In the genomic region with DNA sequence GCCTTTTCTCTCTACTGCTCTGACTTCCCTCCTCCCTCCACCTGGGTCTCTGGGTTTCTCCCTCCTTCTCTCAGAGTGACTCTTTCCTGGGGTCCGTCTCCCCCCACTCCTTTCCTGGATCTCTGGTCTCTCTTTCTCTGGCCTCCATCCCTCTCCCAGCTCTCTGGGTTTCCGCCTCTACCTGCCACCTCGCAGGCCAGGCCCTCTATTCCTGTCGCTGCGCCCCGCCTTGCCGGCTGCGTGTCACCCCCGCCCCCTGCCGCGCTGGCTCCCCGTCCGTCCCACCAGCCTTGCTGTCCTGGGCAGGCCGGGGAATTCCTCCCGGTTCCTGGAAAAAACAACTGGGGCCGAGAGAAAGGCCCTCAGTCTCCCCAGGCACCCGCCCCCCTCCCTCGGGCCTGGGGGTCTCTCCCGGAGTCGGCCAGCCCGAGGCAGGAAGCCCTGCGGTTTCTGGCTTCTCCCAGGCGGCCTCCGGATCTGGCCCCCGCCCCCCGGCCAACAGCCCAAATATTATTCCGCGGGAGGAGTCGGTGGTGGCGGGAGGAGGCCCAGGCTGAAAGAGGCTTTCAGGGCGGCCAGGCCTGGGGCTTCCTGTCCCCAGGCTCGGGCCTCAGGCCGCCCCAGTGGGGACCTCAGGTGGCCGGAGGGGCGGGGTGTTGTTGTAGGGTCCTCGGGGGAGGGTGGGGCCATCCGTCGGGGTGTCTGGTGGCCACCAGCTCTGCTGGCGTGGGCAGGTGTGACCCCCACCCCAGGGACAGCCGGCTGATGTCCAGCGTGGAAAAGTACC, we compare ENCODE assay signal across 1 cellular context.
TF ChIP-seq lines count a peak whose summit lies in the region.

No MANE protein-coding gene starts in this region.

TF ChIP-seq in GM12878, 131 proteins besides CTCF, POLR2A, EP300 and RAD21 (continued from another document):
- TF ChIP-seq CBX5 (IDR thresholded peaks at IDR 0.05; ENCODE audit: low read depth) (no peak), PML (IDR thresholded peaks at IDR 0.05; ENCODE audit: low read length) (no peak), POLR2AphosphoS5 (IDR thresholded peaks at IDR 0.05; ENCODE audit: low read length) (no peak), FOS (IDR thresholded peaks at IDR 0.05; ENCODE audit: borderline replicate concordance, extremely low read depth, insufficient read length) (no peak), SMAD1 (IDR thresholded peaks at IDR 0.05; ENCODE audit: low read depth, partially characterized antibody) (peak; percentile 10), NRF1 (conservative IDR thresholded peaks at IDR 0.05; ENCODE audit: low read depth, low read length) (no peak), NBN (IDR thresholded peaks at IDR 0.05) (peak; percentile 78; the same call in 1 of the 2 replicates), RB1 (IDR thresholded peaks at IDR 0.05; ENCODE audit: borderline replicate concordance) (0 out of 2 replicates have a peak, but pooled peaks have one; percentile 32), RELB (IDR thresholded peaks at IDR 0.05; ENCODE audit: low read depth) (0 out of 2 replicates have a peak, but pooled peaks have one; percentile 29), HDGF (IDR thresholded peaks at IDR 0.05) (peak; percentile 98; the same call in 1 of the 2 replicates), EZH2 (IDR thresholded peaks at IDR 0.05; ENCODE audit: borderline replicate concordance, control insufficient read depth, low read depth, low read length) (no peak), MTA2 (IDR thresholded peaks at IDR 0.05; ENCODE audit: low read depth) (peak; percentile 36; the same call in 1 of the 2 replicates), CHD2 (IDR thresholded peaks at IDR 0.05; ENCODE audit: borderline replicate concordance, low read depth, low read length) (no peak), EGR1 (IDR thresholded peaks at IDR 0.05; ENCODE audit: borderline replicate concordance in 1 of 2, low read depth in 2 of 2, low read length in 2 of 2) (no peak; a peak in 1 of 3 replicates), SMAD5 (IDR thresholded peaks at IDR 0.05; ENCODE audit: low read depth) (no peak), SMARCA5 (IDR thresholded peaks at IDR 0.05) (no peak), GATAD2B (conservative IDR thresholded peaks at IDR 0.05; ENCODE audit: low read depth) (0 out of 2 replicates have a peak, but pooled peaks have one; percentile 31), ZNF207 (IDR thresholded peaks at IDR 0.05; ENCODE audit: borderline replicate concordance) (no peak), IRF4 (IDR thresholded peaks at IDR 0.05; ENCODE audit: low read depth, low read length) (no peak), IRF3 (IDR thresholded peaks at IDR 0.05) (no peak), TARDBP (IDR thresholded peaks at IDR 0.05; ENCODE audit: borderline replicate concordance) (no peak), SMC3 (IDR thresholded peaks at IDR 0.05; ENCODE audit: borderline replicate concordance, low read length) (no peak), CHD1 (IDR thresholded peaks at IDR 0.05; ENCODE audit: low read depth, low read length) (no peak), MEF2B (IDR thresholded peaks at IDR 0.05; ENCODE audit: partially characterized antibody, poor library complexity, severe bottlenecking) (no peak), ATF7 (IDR thresholded peaks at IDR 0.05; ENCODE audit: low read depth) (peak; percentile 0; the same call in 1 of the 2 replicates), YY1 (IDR thresholded peaks at IDR 0.05; ENCODE audit: low read depth, low read length) (no peak), SIX5 (IDR thresholded peaks at IDR 0.05; ENCODE audit: low read depth, low read length, severe bottlenecking) (no peak), SREBF2 (IDR thresholded peaks at IDR 0.05; ENCODE audit: low read length) (no peak), CHD4 (IDR thresholded peaks at IDR 0.05) (no peak), BACH1 (IDR thresholded peaks at IDR 0.05; ENCODE audit: borderline replicate concordance) (no peak; the same call in 1 of the 2 replicates), USF1 (IDR thresholded peaks at IDR 0.05; ENCODE audit: borderline replicate concordance, extremely low read length, insufficient read depth, low read depth, low read length) (no peak)
- TF ChIP-seq, protein P1, sequence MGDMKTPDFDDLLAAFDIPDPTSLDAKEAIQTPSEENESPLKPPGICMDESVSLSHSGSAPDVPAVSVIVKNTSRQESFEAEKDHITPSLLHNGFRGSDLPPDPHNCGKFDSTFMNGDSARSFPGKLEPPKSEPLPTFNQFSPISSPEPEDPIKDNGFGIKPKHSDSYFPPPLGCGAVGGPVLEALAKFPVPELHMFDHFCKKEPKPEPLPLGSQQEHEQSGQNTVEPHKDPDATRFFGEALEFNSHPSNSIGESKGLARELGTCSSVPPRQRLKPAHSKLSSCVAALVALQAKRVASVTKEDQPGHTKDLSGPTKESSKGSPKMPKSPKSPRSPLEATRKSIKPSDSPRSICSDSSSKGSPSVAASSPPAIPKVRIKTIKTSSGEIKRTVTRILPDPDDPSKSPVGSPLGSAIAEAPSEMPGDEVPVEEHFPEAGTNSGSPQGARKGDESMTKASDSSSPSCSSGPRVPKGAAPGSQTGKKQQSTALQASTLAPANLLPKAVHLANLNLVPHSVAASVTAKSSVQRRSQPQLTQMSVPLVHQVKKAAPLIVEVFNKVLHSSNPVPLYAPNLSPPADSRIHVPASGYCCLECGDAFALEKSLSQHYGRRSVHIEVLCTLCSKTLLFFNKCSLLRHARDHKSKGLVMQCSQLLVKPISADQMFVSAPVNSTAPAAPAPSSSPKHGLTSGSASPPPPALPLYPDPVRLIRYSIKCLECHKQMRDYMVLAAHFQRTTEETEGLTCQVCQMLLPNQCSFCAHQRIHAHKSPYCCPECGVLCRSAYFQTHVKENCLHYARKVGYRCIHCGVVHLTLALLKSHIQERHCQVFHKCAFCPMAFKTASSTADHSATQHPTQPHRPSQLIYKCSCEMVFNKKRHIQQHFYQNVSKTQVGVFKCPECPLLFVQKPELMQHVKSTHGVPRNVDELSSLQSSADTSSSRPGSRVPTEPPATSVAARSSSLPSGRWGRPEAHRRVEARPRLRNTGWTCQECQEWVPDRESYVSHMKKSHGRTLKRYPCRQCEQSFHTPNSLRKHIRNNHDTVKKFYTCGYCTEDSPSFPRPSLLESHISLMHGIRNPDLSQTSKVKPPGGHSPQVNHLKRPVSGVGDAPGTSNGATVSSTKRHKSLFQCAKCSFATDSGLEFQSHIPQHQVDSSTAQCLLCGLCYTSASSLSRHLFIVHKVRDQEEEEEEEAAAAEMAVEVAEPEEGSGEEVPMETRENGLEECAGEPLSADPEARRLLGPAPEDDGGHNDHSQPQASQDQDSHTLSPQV (IDR thresholded peaks at IDR 0.05) = no peak
- TF ChIP-seq, protein P2, sequence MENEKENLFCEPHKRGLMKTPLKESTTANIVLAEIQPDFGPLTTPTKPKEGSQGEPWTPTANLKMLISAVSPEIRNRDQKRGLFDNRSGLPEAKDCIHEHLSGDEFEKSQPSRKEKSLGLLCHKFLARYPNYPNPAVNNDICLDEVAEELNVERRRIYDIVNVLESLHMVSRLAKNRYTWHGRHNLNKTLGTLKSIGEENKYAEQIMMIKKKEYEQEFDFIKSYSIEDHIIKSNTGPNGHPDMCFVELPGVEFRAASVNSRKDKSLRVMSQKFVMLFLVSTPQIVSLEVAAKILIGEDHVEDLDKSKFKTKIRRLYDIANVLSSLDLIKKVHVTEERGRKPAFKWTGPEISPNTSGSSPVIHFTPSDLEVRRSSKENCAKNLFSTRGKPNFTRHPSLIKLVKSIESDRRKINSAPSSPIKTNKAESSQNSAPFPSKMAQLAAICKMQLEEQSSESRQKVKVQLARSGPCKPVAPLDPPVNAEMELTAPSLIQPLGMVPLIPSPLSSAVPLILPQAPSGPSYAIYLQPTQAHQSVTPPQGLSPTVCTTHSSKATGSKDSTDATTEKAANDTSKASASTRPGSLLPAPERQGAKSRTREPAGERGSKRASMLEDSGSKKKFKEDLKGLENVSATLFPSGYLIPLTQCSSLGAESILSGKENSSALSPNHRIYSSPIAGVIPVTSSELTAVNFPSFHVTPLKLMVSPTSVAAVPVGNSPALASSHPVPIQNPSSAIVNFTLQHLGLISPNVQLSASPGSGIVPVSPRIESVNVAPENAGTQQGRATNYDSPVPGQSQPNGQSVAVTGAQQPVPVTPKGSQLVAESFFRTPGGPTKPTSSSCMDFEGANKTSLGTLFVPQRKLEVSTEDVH (IDR thresholded peaks at IDR 0.05; ENCODE audit: low read depth, partially characterized antibody) = no peak
- TF ChIP-seq, protein P3, sequence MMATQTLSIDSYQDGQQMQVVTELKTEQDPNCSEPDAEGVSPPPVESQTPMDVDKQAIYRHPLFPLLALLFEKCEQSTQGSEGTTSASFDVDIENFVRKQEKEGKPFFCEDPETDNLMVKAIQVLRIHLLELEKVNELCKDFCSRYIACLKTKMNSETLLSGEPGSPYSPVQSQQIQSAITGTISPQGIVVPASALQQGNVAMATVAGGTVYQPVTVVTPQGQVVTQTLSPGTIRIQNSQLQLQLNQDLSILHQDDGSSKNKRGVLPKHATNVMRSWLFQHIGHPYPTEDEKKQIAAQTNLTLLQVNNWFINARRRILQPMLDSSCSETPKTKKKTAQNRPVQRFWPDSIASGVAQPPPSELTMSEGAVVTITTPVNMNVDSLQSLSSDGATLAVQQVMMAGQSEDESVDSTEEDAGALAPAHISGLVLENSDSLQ (IDR thresholded peaks at IDR 0.05) = no peak
